In genomic region chr14:90509403-90509802, GRCh38 we compare ENCODE assay signal across 17 cellular contexts.
DNase-seq lines count a peak whose midpoint lies in the region; ATAC-seq and TF ChIP-seq lines count a peak whose summit lies in the region.
"Had no signal": no experiment of that assay in that cellular context is flagged by ENCODE, and none has a peak within 500 bp of the region (broad histone marks: within the 10 kb centered on the region; RNA-seq: fewer than 3 reads in every experiment).

No MANE protein-coding gene starts in this region.

- no peak overlapping the region for H3K4me3 Mint-ChIP-seq in stimulated activated naive CD8-positive, alpha-beta T cell treated with anti-CD3 and anti-CD28 coated beads, Interleukin-15, amount 100 ng/mL, for 72 hours
- H3K4me3 Mint-ChIP-seq: activated CD8-positive, alpha-beta T cell treated with anti-CD3 and anti-CD28 coated beads for 36 hours; activated naive CD8-positive, alpha-beta T cell treated with anti-CD3 and anti-CD28 coated beads, Interleukin-2, amount 50 U/mL, for 24 hours; activated T-cell treated with anti-CD3 and anti-CD28 coated beads, Interleukin-2, amount 50 U/mL, for 72 hours; effector memory CD8-positive, alpha-beta T cell; neural progenitor cell; WTC11 had no signal

- TF ChIP-seq EP300 in suprapubic skin (IDR thresholded peaks at IDR 0.05) = no peak

- H3K4me1 ChIP-seq in PC-9 (replicated peaks; ENCODE audit: insufficient read depth) (peaks cover 69% of the 10 kb centered on the region), suprapubic skin (peaks cover 49% of the 10 kb centered on the region)

- H3K4me1 Mint-ChIP-seq in stimulated activated naive CD8-positive, alpha-beta T cell treated with anti-CD3 and anti-CD28 coated beads, Interleukin-15, amount 100 ng/mL, for 72 hours = peaks cover 14% of the 10 kb centered on the region

- H3K9me2 ChIP-seq in PC-9 (ENCODE audit: insufficient read depth) = no peaks in the 10 kb centered on the region

- H3F3A ChIP-seq in PC-9 (ENCODE audit: insufficient read depth, low read depth) = peaks cover 7% of the 10 kb centered on the region; the same call in 1 of the 2 replicates

- POLR2A ChIA-PET in PC-9 (lab: Charles Lee; ENCODE audit: unreplicated experiment) = no interaction called here

- H3K9me3 Mint-ChIP-seq in stimulated activated naive CD8-positive, alpha-beta T cell treated with anti-CD3 and anti-CD28 coated beads, Interleukin-15, amount 100 ng/mL, for 72 hours = no peaks in the 10 kb centered on the region
- H3K9me3 Mint-ChIP-seq: activated CD8-positive, alpha-beta T cell treated with anti-CD3 and anti-CD28 coated beads for 36 hours; activated naive CD8-positive, alpha-beta T cell treated with anti-CD3 and anti-CD28 coated beads, Interleukin-2, amount 50 U/mL, for 24 hours; activated T-cell treated with anti-CD3 and anti-CD28 coated beads, Interleukin-2, amount 50 U/mL, for 72 hours; effector memory CD8-positive, alpha-beta T cell; WTC11 had no signal

- peak overlapping the region; percentile 68 for H3K4me2 ChIP-seq in PC-9
- H3K4me2 ChIP-seq: neural progenitor cell had no signal

- H3K27ac Mint-ChIP-seq in stimulated activated naive CD8-positive, alpha-beta T cell treated with anti-CD3 and anti-CD28 coated beads, Interleukin-15, amount 100 ng/mL, for 72 hours = peak overlapping the region in 1 of 2 donors; percentile 54
- H3K27ac Mint-ChIP-seq: activated CD8-positive, alpha-beta T cell treated with anti-CD3 and anti-CD28 coated beads for 36 hours; activated naive CD8-positive, alpha-beta T cell treated with anti-CD3 and anti-CD28 coated beads, Interleukin-2, amount 50 U/mL, for 24 hours; activated T-cell treated with anti-CD3 and anti-CD28 coated beads, Interleukin-2, amount 50 U/mL, for 72 hours; effector memory CD8-positive, alpha-beta T cell; WTC11 had no signal

- H3K36me3 ChIP-seq in PC-9 (ENCODE audit: low read depth) (no peaks in the 10 kb centered on the region), suprapubic skin (no peaks in the 10 kb centered on the region)
- H3K36me3 ChIP-seq: neural progenitor cell had no signal

- intact Hi-C loops in PC-9 (cut with micrococcal nuclease; ENCODE audit: unreplicated experiment) = no loop called here

- no peak for ATAC-seq in stimulated activated naive CD8-positive, alpha-beta T cell treated with anti-CD3 and anti-CD28 coated beads, Interleukin-15, amount 100 ng/mL, for 72 hours
- ATAC-seq: activated CD8-positive, alpha-beta T cell treated with anti-CD3 and anti-CD28 coated beads for 36 hours; activated naive CD8-positive, alpha-beta T cell treated with anti-CD3 and anti-CD28 coated beads, Interleukin-2, amount 50 U/mL, for 24 hours; activated T-cell treated with anti-CD3 and anti-CD28 coated beads, Interleukin-2, amount 50 U/mL, for 72 hours; effector memory CD8-positive, alpha-beta T cell; Panc1 had no signal

- 0 out of 2 replicates have a peak overlapping the region, but pooled peaks have one; percentile 34 for H3K27ac ChIP-seq in PC-9
- H3K27ac ChIP-seq in epithelial cell of prostate = peak overlapping the region; percentile 22
- peak overlapping the region; percentile 70 for H3K27ac ChIP-seq in suprapubic skin
- H3K27ac ChIP-seq: neural progenitor cell had no signal

- CTCF ChIA-PET in PC-9 (lab: Charles Lee) = no interaction called here

- no TSS peak for BruUV-seq in PC-9 (replicated peaks; lab: Mats Ljungman, UMichigan)

- peak; percentile 10 for DNase-seq in SIG-M5 treated with dmso at 0.1 percent for 504 hours (lab: John Stamatoyannopoulos, UW; ENCODE audit: unreplicated experiment)
- no peak for DNase-seq in SIG-M5 (lab: John Stamatoyannopoulos, UW)
- DNase-seq in PC-9 = no peak
- no peak for DNase-seq in epithelial cell of prostate (ENCODE audit: low read depth, low spot score)
- DNase-seq in suprapubic skin (ENCODE audit: low spot score in 2 of 2) = no peak
- DNase-seq in stimulated activated naive CD8-positive, alpha-beta T cell treated with anti-CD3 and anti-CD28 coated beads, Interleukin-15, amount 100 ng/mL, for 72 hours = no peak
- DNase-seq in activated T-cell treated with anti-CD3 and anti-CD28 coated beads, Interleukin-2, amount 50 U/mL, for 48 hours = no peak
- DNase-seq in AG08395 (ENCODE audit: low spot score) = no peak
- DNase-seq: activated CD8-positive, alpha-beta T cell treated with anti-CD3 and anti-CD28 coated beads for 36 hours; activated naive CD8-positive, alpha-beta T cell treated with anti-CD3 and anti-CD28 coated beads, Interleukin-2, amount 50 U/mL, for 24 hours; activated T-cell treated with anti-CD3 and anti-CD28 coated beads, Interleukin-2, amount 50 U/mL, for 72 hours; effector memory CD8-positive, alpha-beta T cell; retina; stimulated activated naive CD4-positive, alpha-beta T cell treated with Interleukin-2 at 50 U/mL for 16 hours had no signal

- no peaks in the 10 kb centered on the region for H3K27me3 ChIP-seq in PC-9 (ENCODE audit: insufficient read depth, low read depth)
- H3K27me3 ChIP-seq in suprapubic skin = no peaks in the 10 kb centered on the region
- H3K27me3 ChIP-seq: neural progenitor cell had no signal

- 38% methylated on average over 5 of the region's 5 CpGs for WGBS in suprapubic skin

- no peaks in the 10 kb centered on the region for H3K9me3 ChIP-seq in PC-9 (ENCODE audit: insufficient read depth, low read depth)
- no peaks in the 10 kb centered on the region for H3K9me3 ChIP-seq in suprapubic skin

- TF ChIP-seq POLR2A in suprapubic skin (IDR thresholded peaks at IDR 0.05) = no peak

- no peaks in the 10 kb centered on the region for H4K20me1 ChIP-seq in PC-9 (ENCODE audit: insufficient read depth)

- no peaks in the 10 kb centered on the region for H3K79me2 ChIP-seq in PC-9 (ENCODE audit: low read depth)

- H3K4me3 ChIP-seq in PC-9 = no peak overlapping the region
- H3K4me3 ChIP-seq in suprapubic skin = no peak overlapping the region
- H3K4me3 ChIP-seq: neural progenitor cell had no signal

- TF ChIP-seq CTCF in PC-9 (conservative IDR thresholded peaks at IDR 0.05) = no peak; the same call in 1 of the 2 replicates
- TF ChIP-seq CTCF in suprapubic skin (IDR thresholded peaks at IDR 0.05) = no peak

- H2AFZ ChIP-seq in PC-9 = no peak overlapping the region
- H2AFZ ChIP-seq: neural progenitor cell had no signal

- peaks cover 29% of the 10 kb centered on the region for H3K27me3 Mint-ChIP-seq in stimulated activated naive CD8-positive, alpha-beta T cell treated with anti-CD3 and anti-CD28 coated beads, Interleukin-15, amount 100 ng/mL, for 72 hours
